In genomic region chr2:235480614-235481013, GRCh38 we compare ENCODE assay signal across 23 cellular contexts.
"Had no signal": no experiment of that assay in that cellular context is flagged by ENCODE, and none has a peak within 500 bp of the region (broad histone marks: within the 10 kb centered on the region; RNA-seq: fewer than 3 reads in every experiment).

No MANE protein-coding gene starts in this region.

- H3K4me3 Mint-ChIP-seq: activated naive CD4-positive, alpha-beta T cell treated with anti-CD3 and anti-CD28 coated beads, Interleukin-2, amount 50 U/mL, for 24 hours; brain; naive B cell; neural crest cell; stimulated activated naive B cell treated with anti-CD40 and anti-IgM and Interleukin-4, amounts not matched to agents 10 μg/mL and 1 μg/mL and 100 μg/mL, for 72 hours; WTC11 had no signal

- DNase-seq: activated CD4-positive, alpha-beta T cell treated with anti-CD3 and anti-CD28 coated beads, Interleukin-2, amount 50 U/mL, for 48 hours; activated gamma-delta T cell treated with Interleukin-2 at 50 U/mL for 16 hours; aorta; dermis blood vessel endothelial cell; effector CD8-positive, alpha-beta T cell; foreskin melanocyte; kidney; lower lobe of right lung; naive B cell; occipital lobe; posterior cingulate gyrus; small intestine; stimulated activated CD4-positive, alpha-beta T cell treated with anti-CD3 and anti-CD28 coated beads, Interleukin-2, amount 100 ng/mL, for 24 hours; stimulated activated naive B cell treated with anti-CD40 and anti-IgM and Interleukin-4, amounts not matched to agents 10 μg/mL and 1 μg/mL and 100 μg/mL, for 72 hours; testis; trophoblast cell; uterus had no signal

- H3K36me3 Mint-ChIP-seq: activated naive CD4-positive, alpha-beta T cell treated with anti-CD3 and anti-CD28 coated beads, Interleukin-2, amount 50 U/mL, for 24 hours; brain; naive B cell; stimulated activated naive B cell treated with anti-CD40 and anti-IgM and Interleukin-4, amounts not matched to agents 10 μg/mL and 1 μg/mL and 100 μg/mL, for 72 hours; WTC11 had no signal

- H3K27ac Mint-ChIP-seq: activated naive CD4-positive, alpha-beta T cell treated with anti-CD3 and anti-CD28 coated beads, Interleukin-2, amount 50 U/mL, for 24 hours; naive B cell; stimulated activated naive B cell treated with anti-CD40 and anti-IgM and Interleukin-4, amounts not matched to agents 10 μg/mL and 1 μg/mL and 100 μg/mL, for 72 hours; WTC11 had no signal

- H3K4me1 Mint-ChIP-seq: activated naive CD4-positive, alpha-beta T cell treated with anti-CD3 and anti-CD28 coated beads, Interleukin-2, amount 50 U/mL, for 24 hours; brain; naive B cell; neural crest cell; stimulated activated naive B cell treated with anti-CD40 and anti-IgM and Interleukin-4, amounts not matched to agents 10 μg/mL and 1 μg/mL and 100 μg/mL, for 72 hours; WTC11 had no signal

- FAIRE-seq: kidney, small intestine had no signal

- ATAC-seq: esophagus mucosa; lower lobe of right lung; sciatic nerve; stimulated activated naive B cell treated with anti-CD40 and anti-IgM and Interleukin-4, amounts not matched to agents 10 μg/mL and 1 μg/mL and 100 μg/mL, for 72 hours; WTC11 had no signal
